ENCODE assay signal across 1 cellular context in genomic region chr20:34824026-34824860, GRCh38.
TF ChIP-seq lines count a peak whose summit lies in the region.

No MANE protein-coding gene starts in this region.

TF ChIP-seq in H1, 55 proteins besides CTCF, POLR2A, EP300 and RAD21:
- TF ChIP-seq TBP (IDR thresholded peaks at IDR 0.05; ENCODE audit: low read depth, low read length) (peak; percentile 5; the same call in 1 of the 2 replicates), E2F6 (IDR thresholded peaks at IDR 0.05) (no peak), SP4 (IDR thresholded peaks at IDR 0.05; ENCODE audit: low read length) (peak; percentile 58), SAP30 (IDR thresholded peaks at IDR 0.05; ENCODE audit: insufficient read depth, insufficient replicate concordance, low read length) (peak; percentile 59), EZH2 (IDR thresholded peaks at IDR 0.05; ENCODE audit: low read depth, low read length, severe bottlenecking) (no peak), CTBP2 (IDR thresholded peaks at IDR 0.05; ENCODE audit: borderline replicate concordance, insufficient read depth, insufficient read length, low read length) (no peak), CEBPB (IDR thresholded peaks at IDR 0.05; ENCODE audit: low read depth, low read length) (no peak), SIN3A (conservative IDR thresholded peaks at IDR 0.05 in 1 of 2, IDR thresholded peaks at IDR 0.05 in 1 of 2; ENCODE audit: low read depth in 1 of 2, low read length in 2 of 2) (no peak), TEAD4 (IDR thresholded peaks at IDR 0.05; ENCODE audit: low read depth, low read length) (no peak), KDM1A (IDR thresholded peaks at IDR 0.05; ENCODE audit: borderline replicate concordance, low read length) (no peak), SP1 (IDR thresholded peaks at IDR 0.05; ENCODE audit: low read depth, low read length) (peak; percentile 82)
